Comparison of ENCODE assay signal across 9 cellular contexts in the genomic region with DNA sequence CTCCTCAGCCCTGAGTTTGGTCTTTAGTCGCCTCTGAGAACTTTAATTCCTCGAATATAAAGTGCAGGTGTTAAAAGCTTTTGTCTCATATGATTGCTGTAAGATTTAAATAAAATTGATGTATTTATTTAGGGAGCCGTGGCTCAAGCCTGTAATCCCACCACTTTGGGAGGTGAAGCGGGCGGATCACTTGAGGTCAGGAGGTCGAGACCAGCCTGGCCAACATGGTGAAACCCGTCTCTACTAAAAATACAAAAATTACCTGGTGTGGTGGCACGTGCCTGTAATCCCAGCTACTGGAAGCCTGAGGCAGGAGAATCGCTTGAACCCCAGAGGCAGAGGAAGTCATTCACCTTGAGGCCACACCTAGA. TPM values are rescaled to one million over a fixed set of nuclear protein-coding genes. Genes with fewer than 3 reads are reported as not detected.
DNase-seq lines count a peak whose midpoint lies in the region; ATAC-seq and TF ChIP-seq lines count a peak whose summit lies in the region.
"Had no signal": no experiment of that assay in that cellular context is flagged by ENCODE, and none has a peak within 500 bp of the region (broad histone marks: within the 10 kb centered on the region; RNA-seq: fewer than 3 reads in every experiment).

No MANE protein-coding gene starts in this region.

- peak overlapping the region; percentile 51 for H3K4me2 ChIP-seq in DND-41 (ENCODE audit: insufficient read depth, low read length)
- H3K4me2 ChIP-seq in MM.1S (ENCODE audit: low read depth, low read length) = peak overlapping the region; percentile 42; the same call in 1 of the 2 replicates
- H3K4me2 ChIP-seq in osteoblast (ENCODE audit: insufficient read depth, low read length) = peak overlapping the region; percentile 41

- peaks cover 22% of the 10 kb centered on the region for H3K36me3 ChIP-seq in DND-41 (ENCODE audit: insufficient read depth, low read length)
- H3K36me3 ChIP-seq in MM.1S (replicated peaks; ENCODE audit: insufficient read depth, low read length) = 0 out of 2 replicates have a peak, but pooled peaks cover 4% of the 10 kb centered on the region
- H3K36me3 ChIP-seq in osteoblast (ENCODE audit: insufficient read depth, low read length) = peaks cover 17% of the 10 kb centered on the region

- DNase-seq in DND-41 (no peak), MM.1S (no peak), osteoblast (ENCODE audit: insufficient read length, low spot score, missing footprints) (no peak), NCI-H446 (lab: John Stamatoyannopoulos, UW) (no peak)
- no peak for DNase-seq in central memory CD8-positive, alpha-beta T cell (ENCODE audit: low spot score in 2 of 2)

- peak overlapping the region; percentile 54 for H2AFZ ChIP-seq in DND-41 (ENCODE audit: low read depth, low read length)
- peak overlapping the region; percentile 47; the same call in 1 of the 2 replicates for H2AFZ ChIP-seq in MM.1S (ENCODE audit: low read length)
- H2AFZ ChIP-seq in osteoblast (ENCODE audit: low read length) = no peak overlapping the region
- H2AFZ ChIP-seq: GM23248 had no signal

- peaks cover 30% of the 10 kb centered on the region for H4K20me1 ChIP-seq in DND-41 (ENCODE audit: insufficient read depth, low read length)
- peaks cover 6% of the 10 kb centered on the region; the same call in 1 of the 2 replicates for H4K20me1 ChIP-seq in MM.1S (ENCODE audit: insufficient read depth, low read length)
- H4K20me1 ChIP-seq in osteoblast (ENCODE audit: insufficient read depth, low read length) = peaks cover 27% of the 10 kb centered on the region

- H3K27me3 ChIP-seq in DND-41 (ENCODE audit: insufficient read depth, low read length, poor library complexity) = no peaks in the 10 kb centered on the region
- no peaks in the 10 kb centered on the region for H3K27me3 ChIP-seq in MM.1S (replicated peaks; ENCODE audit: insufficient read depth, low read length)
- no peaks in the 10 kb centered on the region for H3K27me3 ChIP-seq in osteoblast (ENCODE audit: insufficient read depth, low read length)

- H3K9me2 ChIP-seq in MM.1S (replicated peaks; ENCODE audit: insufficient read depth, low read length) = no peaks in the 10 kb centered on the region

- no peaks in the 10 kb centered on the region for H3K9me3 Mint-ChIP-seq in central memory CD8-positive, alpha-beta T cell

- H3K9ac ChIP-seq in DND-41 (ENCODE audit: low read depth, low read length) (peak overlapping the region; percentile 44), MM.1S (ENCODE audit: low read length) (no peak overlapping the region)
- H3K9ac ChIP-seq: parathyroid adenoma had no signal

- H3F3A ChIP-seq in MM.1S (ENCODE audit: insufficient read depth, low read length) = peaks cover 36% of the 10 kb centered on the region

- H3K79me2 ChIP-seq in DND-41 (ENCODE audit: insufficient read depth, low read length) (peaks cover 44% of the 10 kb centered on the region), MM.1S (ENCODE audit: low read length) (peaks cover 45% of the 10 kb centered on the region), osteoblast (ENCODE audit: insufficient read depth, low read length) (peaks cover 43% of the 10 kb centered on the region)
- H3K79me2 ChIP-seq: parathyroid adenoma had no signal

- no peaks in the 10 kb centered on the region for H3K27me3 Mint-ChIP-seq in central memory CD8-positive, alpha-beta T cell

- peak overlapping the region; percentile 96 for H3K4me3 Mint-ChIP-seq in central memory CD8-positive, alpha-beta T cell

- ATAC-seq in DND-41 (ENCODE audit: insufficient read depth, low read depth) (no peak), GM21367 (IDR thresholded peaks at IDR 0.05; ENCODE audit: unreplicated experiment) (no peak), GM21390 (IDR thresholded peaks at IDR 0.05; ENCODE audit: unreplicated experiment) (no peak)
- no peak for ATAC-seq in central memory CD8-positive, alpha-beta T cell (replicated peaks; ENCODE audit: extremely low read depth, poor library complexity, severe bottlenecking)

- no peaks in the 10 kb centered on the region for H3K9me3 ChIP-seq in DND-41 (ENCODE audit: insufficient read depth, low read length, severe bottlenecking)
- no peaks in the 10 kb centered on the region for H3K9me3 ChIP-seq in MM.1S (replicated peaks; ENCODE audit: insufficient read depth, low read length)
- H3K9me3 ChIP-seq in osteoblast (ENCODE audit: low read depth, low read length) = no peaks in the 10 kb centered on the region

- peak overlapping the region in 1 of 2 experiments; percentile 30; a peak in 1 of 4 replicates for H3K4me3 ChIP-seq in DND-41 (ENCODE audit: low read depth in 1 of 2, low read length in 2 of 2)
- H3K4me3 ChIP-seq in MM.1S (ENCODE audit: low read length) = no peak overlapping the region
- peak overlapping the region; percentile 40 for H3K4me3 ChIP-seq in osteoblast (ENCODE audit: insufficient read depth, low read length)

- H3K27ac Mint-ChIP-seq in central memory CD8-positive, alpha-beta T cell (ENCODE audit: low read depth) = peak overlapping the region; percentile 96

- H3K27ac ChIP-seq in DND-41 (ENCODE audit: low read length) (peak overlapping the region; percentile 76), MM.1S (ENCODE audit: low read length) (no peak overlapping the region), osteoblast (ENCODE audit: low read depth, low read length) (no peak overlapping the region)

- H3K4me1 ChIP-seq in DND-41 (ENCODE audit: insufficient read depth, low read length) = peaks cover 55% of the 10 kb centered on the region
- peaks cover 6% of the 10 kb centered on the region; the same call in 1 of the 2 replicates for H3K4me1 ChIP-seq in MM.1S (ENCODE audit: low read length)
- H3K4me1 ChIP-seq in osteoblast (ENCODE audit: insufficient read depth, low read length) = peaks cover 36% of the 10 kb centered on the region

- no peak for TF ChIP-seq CTCF in DND-41 (IDR thresholded peaks at IDR 0.05; ENCODE audit: borderline replicate concordance, extremely low read depth, low read length, poor library complexity, severe bottlenecking)
- TF ChIP-seq CTCF in MM.1S (IDR thresholded peaks at IDR 0.05; ENCODE audit: low read length) = no peak
- TF ChIP-seq CTCF in osteoblast (IDR thresholded peaks at IDR 0.05; ENCODE audit: extremely low read depth, low read depth, low read length) = no peak

- H3K4me1 Mint-ChIP-seq in central memory CD8-positive, alpha-beta T cell = peaks cover 47% of the 10 kb centered on the region

- H3K36me3 Mint-ChIP-seq in central memory CD8-positive, alpha-beta T cell (ENCODE audit: insufficient read depth) = peaks cover 20% of the 10 kb centered on the region

RNA-seq across cellular contexts. Expression of gene SLC1A5, which starts 0.6 kb away (rescaled TPM):
- 274 and 354 TPM in 2 replicates for total RNA-seq in osteoblast

RNA-seq across cellular contexts. Expression of gene STRN4, which starts 42.7 kb away (rescaled TPM):
- 56.3 and 56.5 TPM in 2 replicates for total RNA-seq in osteoblast

RNA-seq across cellular contexts. Expression of gene FKRP, which starts 43.1 kb away (rescaled TPM):
- total RNA-seq in osteoblast = 18.0 and 18.5 TPM in 2 replicates
